8 cellular contexts compared by ENCODE assay signal in the genomic region with DNA sequence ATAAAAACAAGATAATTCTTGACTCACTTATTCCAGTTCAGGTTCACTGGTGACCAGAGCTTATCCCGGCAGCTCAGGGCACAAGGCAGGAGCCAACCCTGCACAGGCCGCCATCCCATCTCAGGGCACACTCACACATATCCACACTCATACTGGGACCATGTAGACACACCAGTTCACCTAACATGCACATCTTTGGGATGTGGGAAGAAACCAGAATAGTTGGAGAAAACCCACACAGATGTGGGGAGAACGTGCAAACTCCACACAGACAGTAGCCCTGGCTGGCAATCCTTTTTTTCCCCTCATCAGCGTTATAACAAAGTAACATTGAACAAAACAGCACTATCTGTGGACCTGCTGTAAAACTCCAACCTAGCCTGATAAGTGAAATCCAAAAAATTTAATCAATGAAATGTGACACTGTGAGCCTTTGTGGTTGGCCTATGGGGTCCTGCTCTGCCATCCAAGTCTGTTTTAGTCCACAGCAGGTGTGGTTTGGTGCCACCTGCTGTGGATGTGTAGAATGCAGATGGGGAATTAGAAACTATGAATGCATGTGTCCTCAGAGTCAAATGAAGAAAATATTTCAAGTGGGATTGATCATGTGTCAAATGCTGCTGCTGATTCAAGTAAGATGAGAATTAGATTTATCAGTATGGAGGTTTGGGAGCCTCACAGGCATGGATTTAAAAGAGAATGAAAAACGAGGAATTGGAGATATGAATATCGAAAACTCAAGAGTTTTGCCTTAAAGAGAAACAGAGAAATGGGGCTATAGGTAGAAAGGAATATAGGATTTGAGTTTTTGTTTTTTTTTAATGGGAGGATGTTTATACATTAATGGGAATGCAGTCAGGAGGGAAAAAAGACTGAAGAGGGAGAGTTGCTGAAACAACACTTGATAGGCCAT. TPM values are rescaled to one million over a fixed set of nuclear protein-coding genes. Genes with fewer than 3 reads are reported as not detected.
DNase-seq lines count a peak whose midpoint lies in the region; TF ChIP-seq lines count a peak whose summit lies in the region.

No MANE protein-coding gene starts in this region.

- intact Hi-C loops in vagina (cut with DNase I), result no loop called here

- TF ChIP-seq CTCF in GM20000 (IDR thresholded peaks at IDR 0.05; ENCODE audit: extremely low read depth, missing control alignments), result peak; percentile 75
- peak; percentile 97 for TF ChIP-seq CTCF in KMS-11 (conservative IDR thresholded peaks at IDR 0.05; ENCODE audit: low read depth, low read length)
- TF ChIP-seq CTCF in vagina (IDR thresholded peaks at IDR 0.05), result peak in 1 of 3 experiments; percentile 64

- 0 out of 2 replicates have a peak overlapping the region, but pooled peaks have one; percentile 0 for H3K4me2 ChIP-seq in KMS-11

- H2AFZ ChIP-seq in KMS-11 (ENCODE audit: low read depth), result no peak overlapping the region

- H4K20me1 ChIP-seq in KMS-11 (ENCODE audit: insufficient read depth), result no peaks in the 10 kb centered on the region

- no peak overlapping the region for H3K4me3 ChIP-seq in KMS-11 (IDR thresholded peaks at IDR 0.05; ENCODE audit: insufficient read depth, low read depth, low read length)
- no peak overlapping the region for H3K4me3 ChIP-seq in vagina

- DNase-seq in EL (peak; percentile 55), GM20000 (ENCODE audit: low spot score) (peak; percentile 48), SKM-1 (lab: John Stamatoyannopoulos, UW; ENCODE audit: unreplicated experiment) (peak; percentile 7), astrocyte of the hippocampus (ENCODE audit: low read depth, low spot score) (peak; percentile 77), iPS-NIHi7 (ENCODE audit: extremely low spot score) (peak; percentile 58), vagina (ENCODE audit: extremely low spot score in 2 of 2) (no peak)
- peak; percentile 14 to 32 for DNase-seq in stimulated activated CD4-positive, alpha-beta T cell treated with anti-CD3 and anti-CD28 coated beads, Interleukin-2, amount 100 ng/mL, for 48 hours

- TF ChIP-seq POLR2A in vagina (IDR thresholded peaks at IDR 0.05), result no peak

- no peaks in the 10 kb centered on the region for H3K79me2 ChIP-seq in KMS-11 (ENCODE audit: insufficient read depth, low read depth)

- H3K9me3 ChIP-seq in vagina, result no peaks in the 10 kb centered on the region

- H3K9ac ChIP-seq in KMS-11, result no peak overlapping the region

- no peaks in the 10 kb centered on the region for H3K27me3 ChIP-seq in KMS-11 (ENCODE audit: insufficient read depth, low read depth)
- H3K27me3 ChIP-seq in vagina, result no peaks in the 10 kb centered on the region

- no peaks in the 10 kb centered on the region; the same call in 1 of the 2 replicates for H3K36me3 ChIP-seq in KMS-11 (ENCODE audit: insufficient read depth)
- H3K36me3 ChIP-seq in vagina, result peaks cover 0 to 54% of the 10 kb centered on the region in 2 donors

- H3K4me1 ChIP-seq in KMS-11 (ENCODE audit: low read depth, poor library complexity, severe bottlenecking) (peaks cover 14% of the 10 kb centered on the region), vagina (no peaks in the 10 kb centered on the region)

- H3K27ac ChIP-seq in KMS-11 (no peak overlapping the region), vagina (no peak overlapping the region)

RNA-seq across cellular contexts. Expression of gene UGP2, which starts 47.0 kb away (rescaled TPM):
- total RNA-seq in vagina, result 78.6 TPM

Comparison
In these comparisons a context has a peak if more than half of its experiments do, and no peak if none do; other contexts are left out.
1. DNase-seq: peak in EL (single experiment), GM20000 (single experiment), SKM-1 (single experiment), astrocyte of the hippocampus (single experiment), iPS-NIHi7 (single experiment) and stimulated activated CD4-positive, alpha-beta T cell treated with anti-CD3 and anti-CD28 coated beads, Interleukin-2, amount 100 ng/mL, for 48 hours (2 of 2); none in vagina (0 of 2).